In genomic region chr4:112889619-112890294, GRCh38 we compare ENCODE assay signal across 10 cellular contexts.
DNase-seq lines count a peak whose midpoint lies in the region; ATAC-seq and TF ChIP-seq lines count a peak whose summit lies in the region.
"Had no signal": no experiment of that assay in that cellular context is flagged by ENCODE, and none has a peak within 500 bp of the region (broad histone marks: within the 10 kb centered on the region; RNA-seq: fewer than 3 reads in every experiment).

No MANE protein-coding gene starts in this region.

- DNase-seq in NCI-H1694 (lab: John Stamatoyannopoulos, UW) = peak; percentile 48
- no peak for DNase-seq in esophagus squamous epithelium (lab: John Stamatoyannopoulos, UW)
- peak in 1 of 2 donors; percentile 6 for DNase-seq in gastrocnemius medialis
- DNase-seq in activated naive CD4-positive, alpha-beta T cell treated with anti-CD3 and anti-CD28 coated beads, Interleukin-2, amount 10 ng/mL, durations not matched to agents 7 days and 5 days = no peak
- DNase-seq in COR-L47 (lab: John Stamatoyannopoulos, UW) = no peak
- DNase-seq in prostate gland (ENCODE audit: low spot score) = no peak
- no peak for DNase-seq in GF-D8 (lab: John Stamatoyannopoulos, UW)
- DNase-seq: NCI-H2081 treated with DMSO at 0.1 percent for 48 hours; stimulated activated naive CD4-positive, alpha-beta T cell had no signal

- ATAC-seq in GM18511 (IDR thresholded peaks at IDR 0.05; ENCODE audit: unreplicated experiment) (peak; percentile 44), gastrocnemius medialis (peak; percentile 79 to 81)

- no peak overlapping the region for H3K4me3 Mint-ChIP-seq in activated naive CD4-positive, alpha-beta T cell treated with anti-CD3 and anti-CD28 coated beads, Interleukin-2, amount 10 ng/mL, durations not matched to agents 7 days and 5 days

- intact Hi-C loops in esophagus squamous epithelium (cut with DNase I) (no loop called here), gastrocnemius medialis (cut with DNase I; ENCODE audit: low total_unique reads) (no loop called here), prostate gland (cut with DNase I) (no loop called here)

- H3K27me3 Mint-ChIP-seq in activated naive CD4-positive, alpha-beta T cell treated with anti-CD3 and anti-CD28 coated beads, Interleukin-2, amount 10 ng/mL, durations not matched to agents 7 days and 5 days = peaks cover 4% of the 10 kb centered on the region

- H3K36me3 ChIP-seq in esophagus squamous epithelium (no peaks in the 10 kb centered on the region), gastrocnemius medialis (no peaks in the 10 kb centered on the region), prostate gland (no peaks in the 10 kb centered on the region)

- no peaks in the 10 kb centered on the region for H3K4me1 Mint-ChIP-seq in activated naive CD4-positive, alpha-beta T cell treated with anti-CD3 and anti-CD28 coated beads, Interleukin-2, amount 10 ng/mL, durations not matched to agents 7 days and 5 days

- H3K9me3 Mint-ChIP-seq in activated naive CD4-positive, alpha-beta T cell treated with anti-CD3 and anti-CD28 coated beads, Interleukin-2, amount 10 ng/mL, durations not matched to agents 7 days and 5 days = no peaks in the 10 kb centered on the region

- in situ Hi-C loops in gastrocnemius medialis (cut with MboI; ENCODE audit: low sequenced_read_pairs in 4 of 4) = no loop called here

- CTCF ChIA-PET in activated naive CD4-positive, alpha-beta T cell treated with anti-CD3 and anti-CD28 coated beads, Interleukin-2, amount 10 ng/mL, durations not matched to agents 7 days and 5 days (lab: Charles Lee) = interaction anchor here (0.8 kb wide), 1 partner anchor 9 kb away, joined by 4 read pairs; no protein-coding TSS in a partner anchor

- H3K27ac ChIP-seq in esophagus squamous epithelium (peak overlapping the region in 2 of 4 donors; percentile 39 to 46), gastrocnemius medialis (peak overlapping the region; percentile 32 to 68 (median 58)), prostate gland (no peak overlapping the region)

- 29 to 40% methylated on average over 4 of the region's 4 CpGs for WGBS in esophagus squamous epithelium, 2 donors
- WGBS in prostate gland = 19% methylated on average over 4 of the region's 4 CpGs

- H3K4me1 ChIP-seq in esophagus squamous epithelium (peaks cover 0 to 11% (median 0%) of the 10 kb centered on the region in 3 donors), gastrocnemius medialis (peaks cover 0 to 10% of the 10 kb centered on the region in 2 donors), prostate gland (replicated peaks) (no peaks in the 10 kb centered on the region)

- H3K4me3 ChIP-seq in esophagus squamous epithelium = peak overlapping the region in 3 of 4 donors; percentile 9 to 41 (median 12)
- H3K4me3 ChIP-seq in gastrocnemius medialis = peak overlapping the region in 3 of 4 donors; percentile 14 to 34 (median 25)
- no peak overlapping the region for H3K4me3 ChIP-seq in prostate gland

- TF ChIP-seq POLR2A in esophagus squamous epithelium (IDR thresholded peaks at IDR 0.05) (no peak), gastrocnemius medialis (IDR thresholded peaks at IDR 0.05) (no peak), prostate gland (IDR thresholded peaks at IDR 0.05) (no peak)

- H3K27ac Mint-ChIP-seq in activated naive CD4-positive, alpha-beta T cell treated with anti-CD3 and anti-CD28 coated beads, Interleukin-2, amount 10 ng/mL, durations not matched to agents 7 days and 5 days = no peak overlapping the region

- no peaks in the 10 kb centered on the region for H3K27me3 ChIP-seq in esophagus squamous epithelium
- no peaks in the 10 kb centered on the region for H3K27me3 ChIP-seq in gastrocnemius medialis
- no peaks in the 10 kb centered on the region for H3K27me3 ChIP-seq in prostate gland (replicated peaks; ENCODE audit: insufficient read depth)

- TF ChIP-seq CTCF in esophagus squamous epithelium (IDR thresholded peaks at IDR 0.05) (no peak), gastrocnemius medialis (IDR thresholded peaks at IDR 0.05 in 4 of 5, conservative IDR thresholded peaks at IDR 0.05 in 1 of 5) (no peak), prostate gland (IDR thresholded peaks at IDR 0.05) (no peak)

- H3K36me3 Mint-ChIP-seq in activated naive CD4-positive, alpha-beta T cell treated with anti-CD3 and anti-CD28 coated beads, Interleukin-2, amount 10 ng/mL, durations not matched to agents 7 days and 5 days = no peaks in the 10 kb centered on the region

- H3K9me3 ChIP-seq in esophagus squamous epithelium (no peaks in the 10 kb centered on the region), gastrocnemius medialis (no peaks in the 10 kb centered on the region), prostate gland (no peaks in the 10 kb centered on the region)

Comparison
In these comparisons a context has a peak if more than half of its experiments do, and no peak if none do; other contexts are left out.
1. H3K27ac ChIP-seq: peak in gastrocnemius medialis (4 of 4); none in prostate gland (0 of 2).
2. H3K4me3 ChIP-seq: peak in esophagus squamous epithelium (3 of 4) and gastrocnemius medialis (3 of 4); none in prostate gland (0 of 2).